ENCODE assay signal across 27 cellular contexts in genomic region chr9:114035845-114036785, GRCh38. TPM values are rescaled to one million over a fixed set of nuclear protein-coding genes. Genes with fewer than 3 reads are reported as not detected.
DNase-seq lines count a peak whose midpoint lies in the region; ATAC-seq, FAIRE-seq and TF ChIP-seq lines count a peak whose summit lies in the region.
"Had no signal": no experiment of that assay in that cellular context is flagged by ENCODE, and none has a peak within 500 bp of the region (broad histone marks: within the 10 kb centered on the region; RNA-seq: fewer than 3 reads in every experiment).

No MANE protein-coding gene starts in this region.

- 100% methylated on average over 7 of the region's 18 CpGs; no CpG with 5 or more reads in 1 of the 2 experiments for WGBS in IMR-90 (ENCODE audit: extremely low coverage in 2 of 2, insufficient read length in 1 of 2), 2 experiments
- 89 to 96% (median 92%) methylated on average over 17 to 18 of the region's 18 CpGs for WGBS in spleen, 5 donors

- H3K56ac ChIP-seq in IMR-90 (ENCODE audit: extremely low read depth, insufficient read depth, low read length), result no peak overlapping the region

- DNase-seq in activated CD4-positive, alpha-beta T cell treated with anti-CD3 and anti-CD28 coated beads, Interleukin-2, amount 10 ng/mL, durations not matched to agents 24 days and 14 days, result peak; percentile 45
- no peak for DNase-seq in activated CD4-positive, alpha-beta T cell treated with anti-CD3 and anti-CD28 coated beads for 1 hour
- DNase-seq in IMR-90 (no peak), left lobe of liver (ENCODE audit: low spot score) (peak; percentile 21), spleen (peak; percentile 68), SW 1271 (lab: John Stamatoyannopoulos, UW) (no peak), HuH-7.5 (ENCODE audit: low spot score) (no peak), RCC 7860 (ENCODE audit: low spot score) (no peak)
- DNase-seq: AML-193; DND-41; foreskin melanocyte; MM.1S; naive B cell; NCI-H1436; NCI-H524 treated with DMSO at 0.1 percent for 48 hours; stimulated activated CD4-positive, alpha-beta T cell treated with anti-CD3 and anti-CD28 coated beads, Interleukin-2, amount 100 ng/mL, for 24 hours; stimulated activated naive CD4-positive, alpha-beta T cell had no signal

- no peaks in the 10 kb centered on the region for H3K27me3 Mint-ChIP-seq in activated CD4-positive, alpha-beta T cell treated with anti-CD3 and anti-CD28 coated beads, Interleukin-2, amount 10 ng/mL, durations not matched to agents 24 days and 14 days
- H3K27me3 Mint-ChIP-seq: naive B cell had no signal

- POLR2A ChIA-PET in IMR-90 (lab: Charles Lee; ENCODE audit: unreplicated experiment), result no interaction called here

- TF ChIP-seq CTCF in IMR-90 (conservative IDR thresholded peaks at IDR 0.05; ENCODE audit: low read depth, low read length) (no peak), spleen (IDR thresholded peaks at IDR 0.05 in 8 of 11, conservative IDR thresholded peaks at IDR 0.05 in 3 of 11) (no peak)

- H3K14ac ChIP-seq in IMR-90 (replicated peaks; ENCODE audit: low read depth, low read length), result no peak overlapping the region

- H2AFZ ChIP-seq in IMR-90 (replicated peaks; ENCODE audit: low read length, poor library complexity), result peak overlapping the region; percentile 21
- H2AFZ ChIP-seq: hepatocyte, parathyroid adenoma had no signal

- TF ChIP-seq RAD21 in IMR-90 (IDR thresholded peaks at IDR 0.05; ENCODE audit: low read length), result no peak

- no peak overlapping the region for H3K4me2 ChIP-seq in IMR-90 (ENCODE audit: low read depth, low read length)
- H3K4me2 ChIP-seq: hepatocyte had no signal

- H3K4me3 ChIP-seq in IMR-90 (ENCODE audit: insufficient read depth, low read depth, low read length), result no peak overlapping the region
- no peak overlapping the region for H3K4me3 ChIP-seq in spleen
- H3K4me3 ChIP-seq: adrenal gland, HAP-1, hepatocyte, tibial artery had no signal

- H2AK5ac ChIP-seq in IMR-90 (ENCODE audit: low read depth, low read length), result no peak overlapping the region

- intact Hi-C loops in activated CD4-positive, alpha-beta T cell treated with anti-CD3 and anti-CD28 coated beads, Interleukin-2, amount 10 ng/mL, durations not matched to agents 24 days and 14 days (cut with micrococcal nuclease), result no loop called here
- intact Hi-C loops in IMR-90 (cut with micrococcal nuclease), result no loop called here
- intact Hi-C loops in spleen (cut with DNase I; ENCODE audit: low total_unique reads), result no loop called here

- FAIRE-seq in RCC 7860 (lab: Jason Lieb, UNC), result no peak
- FAIRE-seq: keratinocyte had no signal

- CTCF ChIA-PET in IMR-90 (lab: Yijun Ruan, JAX), result no interaction called here

- H3K36me3 Mint-ChIP-seq in activated CD4-positive, alpha-beta T cell treated with anti-CD3 and anti-CD28 coated beads, Interleukin-2, amount 10 ng/mL, durations not matched to agents 24 days and 14 days (ENCODE audit: low read depth), result no peaks in the 10 kb centered on the region

- H4K8ac ChIP-seq in IMR-90 (ENCODE audit: low read depth in 2 of 2, low read length in 2 of 2), result no peak overlapping the region

- TF ChIP-seq POLR2A in IMR-90 (IDR thresholded peaks at IDR 0.05; ENCODE audit: low read depth, low read length), result no peak
- no peak for TF ChIP-seq POLR2A in spleen (IDR thresholded peaks at IDR 0.05)

- H3K18ac ChIP-seq in IMR-90 (ENCODE audit: low read depth, low read length), result no peak overlapping the region

- no peaks in the 10 kb centered on the region for H3K9me3 Mint-ChIP-seq in activated CD4-positive, alpha-beta T cell treated with anti-CD3 and anti-CD28 coated beads, Interleukin-2, amount 10 ng/mL, durations not matched to agents 24 days and 14 days
- H3K9me3 Mint-ChIP-seq: activated T-helper 2 cell treated with anti-CD3 and anti-CD28 coated beads, Interferon-gamma antibody, Interleukin-2, Interleukin-4, amounts not matched to agents 10 μg/mL and 5 μg/mL and 100 μg/mL, durations not matched to agents 14 hours and 24 hours and 36 hours had no signal

- H3K9me3 ChIP-seq in IMR-90 (ENCODE audit: control insufficient read depth, insufficient read depth, low read length) (no peaks in the 10 kb centered on the region), spleen (peaks cover 0 to 4% (median 0%) of the 10 kb centered on the region in 8 donors)
- H3K9me3 ChIP-seq: adrenal gland, HAP-1 had no signal

- H2BK5ac ChIP-seq in IMR-90 (ENCODE audit: low read depth, low read length, poor library complexity, severe bottlenecking), result no peak overlapping the region

- no peak overlapping the region for H3K4me3 Mint-ChIP-seq in activated CD4-positive, alpha-beta T cell treated with anti-CD3 and anti-CD28 coated beads, Interleukin-2, amount 10 ng/mL, durations not matched to agents 24 days and 14 days
- H3K4me3 Mint-ChIP-seq: naive B cell had no signal

- H2BK15ac ChIP-seq in IMR-90 (ENCODE audit: low read depth, low read length), result no peak overlapping the region

- no peak overlapping the region for H2BK20ac ChIP-seq in IMR-90 (ENCODE audit: low read depth, low read length)

- no peak overlapping the region for H3K23ac ChIP-seq in IMR-90 (ENCODE audit: low read depth, low read length)

- H3K9ac ChIP-seq in IMR-90 (ENCODE audit: low read depth, low read length), result no peak overlapping the region
- H3K9ac ChIP-seq: parathyroid adenoma had no signal

- H2AK9ac ChIP-seq in IMR-90 (replicated peaks; ENCODE audit: low read depth, low read length, poor library complexity), result no peak overlapping the region

- peaks cover 55% of the 10 kb centered on the region for H3K36me3 ChIP-seq in IMR-90 (ENCODE audit: control insufficient read depth, insufficient read depth, low read length)
- peaks cover 0 to 83% (median 27%) of the 10 kb centered on the region in 6 donors for H3K36me3 ChIP-seq in spleen

- in situ Hi-C loops in IMR-90 (cut with MboI; ENCODE audit: low sequenced_read_pairs), result no loop called here

- BruUV-seq in IMR-90 (replicated peaks; lab: Mats Ljungman, UMichigan), result no TSS peak

- H3K79me1 ChIP-seq in IMR-90 (ENCODE audit: low read depth in 1 of 2, low read length in 2 of 2), result no peaks in the 10 kb centered on the region

- dilution Hi-C loops in IMR-90 (cut with HindIII; ENCODE audit: low sequenced_read_pairs, unreplicated experiment), result no loop called here

- H3K4me1 Mint-ChIP-seq in activated CD4-positive, alpha-beta T cell treated with anti-CD3 and anti-CD28 coated beads, Interleukin-2, amount 10 ng/mL, durations not matched to agents 24 days and 14 days, result no peaks in the 10 kb centered on the region

- H2BK120ac ChIP-seq in IMR-90 (ENCODE audit: low read depth, low read length), result no peak overlapping the region

- H4K20me1 ChIP-seq in IMR-90 (ENCODE audit: insufficient read depth, low read length), result no peaks in the 10 kb centered on the region; the same call in 1 of the 2 replicates

- no peaks in the 10 kb centered on the region for H3K27me3 ChIP-seq in IMR-90 (ENCODE audit: control insufficient read depth, insufficient read depth, low read length)
- no peaks in the 10 kb centered on the region for H3K27me3 ChIP-seq in spleen (replicated peaks in 1 of 7)
- H3K27me3 ChIP-seq: adrenal gland, hepatocyte, tibial artery had no signal

- H3K27ac ChIP-seq in IMR-90 (ENCODE audit: insufficient read depth, low read length), result no peak overlapping the region
- no peak overlapping the region for H3K27ac ChIP-seq in spleen
- H3K27ac ChIP-seq: 22Rv1, epithelial cell of prostate, hepatocyte, parathyroid adenoma had no signal

- no peak for ATAC-seq in IMR-90 (ENCODE audit: low read depth)
- ATAC-seq in left lobe of liver, result no peak

- no peak overlapping the region for H4K5ac ChIP-seq in IMR-90 (ENCODE audit: low read depth, low read length)

- no peak overlapping the region for H3K27ac Mint-ChIP-seq in activated CD4-positive, alpha-beta T cell treated with anti-CD3 and anti-CD28 coated beads, Interleukin-2, amount 10 ng/mL, durations not matched to agents 24 days and 14 days
- H3K27ac Mint-ChIP-seq: activated T-helper 2 cell treated with anti-CD3 and anti-CD28 coated beads, Interferon-gamma antibody, Interleukin-2, Interleukin-4, amounts not matched to agents 10 μg/mL and 5 μg/mL and 100 μg/mL, durations not matched to agents 14 hours and 24 hours and 36 hours had no signal

- H3K9me1 ChIP-seq in IMR-90 (ENCODE audit: insufficient read depth, low read length), result no peaks in the 10 kb centered on the region

- no peak overlapping the region for H3K4ac ChIP-seq in IMR-90 (ENCODE audit: low read depth, low read length)

- no peak overlapping the region for H4K91ac ChIP-seq in IMR-90 (ENCODE audit: insufficient read depth, low read depth, low read length)

- H3K4me1 ChIP-seq in IMR-90 (ENCODE audit: control insufficient read depth, insufficient read depth, low read length), result no peaks in the 10 kb centered on the region
- H3K4me1 ChIP-seq in spleen, result peaks cover 0 to 8% (median 0%) of the 10 kb centered on the region in 6 donors
- H3K4me1 ChIP-seq: adrenal gland, parathyroid adenoma had no signal

TF ChIP-seq in IMR-90, 13 proteins besides CTCF, POLR2A, EP300 and RAD21:
- TF ChIP-seq RCOR1 (IDR thresholded peaks at IDR 0.05; ENCODE audit: insufficient replicate concordance, low read length) (no peak), MXI1 (IDR thresholded peaks at IDR 0.05; ENCODE audit: borderline replicate concordance, low read depth, low read length) (no peak)

RNA-seq across cellular contexts. Expression of gene AMBP, which starts 42.0 kb away (rescaled TPM):
- total RNA-seq in activated CD4-positive, alpha-beta T cell treated with anti-CD3 and anti-CD28 coated beads, Interleukin-2, amount 10 ng/mL, durations not matched to agents 24 days and 14 days, result not detected in 2 replicates
- not detected in 2 replicates for total RNA-seq in IMR-90 (2012; rRNA removed)
- polyA plus RNA-seq in IMR-90 (2012; rRNA removed), result not detected in 2 replicates
- polyA plus RNA-seq in IMR-90 (2012; cell fraction: cytosol; rRNA removed), result 0.10 and 0.13 TPM in 2 replicates
- polyA plus RNA-seq in IMR-90 (2012; cell fraction: nucleus; rRNA removed; ENCODE audit: low replicate concordance), result not detected in 2 replicates
- 6,364 TPM for total RNA-seq in left lobe of liver
- total RNA-seq in spleen, result 1 to 10 TPM in 1 of 7 donors, not detected in 6; 1.6 TPM
- under 1 TPM in 2 of 3 donors, not detected in 1; 0.09 to 0.12 TPM for polyA plus RNA-seq in spleen
- total RNA-seq: activated T-helper 2 cell treated with anti-CD3 and anti-CD28 coated beads, Interferon-gamma antibody, Interleukin-2, Interleukin-4, amounts not matched to agents 10 μg/mL and 5 μg/mL and 100 μg/mL, durations not matched to agents 14 hours and 24 hours and 36 hours; dermis microvascular lymphatic vessel endothelial cell had no signal
- polyA plus RNA-seq: keratinocyte had no signal

Comparison
In these comparisons a context has a peak if more than half of its experiments do, and no peak if none do; other contexts are left out.
1. DNase-seq: peak in activated CD4-positive, alpha-beta T cell treated with anti-CD3 and anti-CD28 coated beads, Interleukin-2, amount 10 ng/mL, durations not matched to agents 24 days and 14 days (single experiment), left lobe of liver (single experiment) and spleen (single experiment); none in activated CD4-positive, alpha-beta T cell treated with anti-CD3 and anti-CD28 coated beads for 1 hour (single experiment), IMR-90 (single experiment), SW 1271 (0 of 2), HuH-7.5 (single experiment) and RCC 7860 (single experiment).
2. RNA of gene AMBP, which starts 42.0 kb away (total RNA-seq): 6,364 TPM in left lobe of liver (single experiment); not detected in activated CD4-positive, alpha-beta T cell treated with anti-CD3 and anti-CD28 coated beads, Interleukin-2, amount 10 ng/mL, durations not matched to agents 24 days and 14 days, not detected in IMR-90 and 1.6 TPM in spleen; every median in the first group is over 1,000 times any median in the second.